ENCODE assay signal across 21 cellular contexts in genomic region chr7:76408121-76408560, GRCh38. TPM values are rescaled to one million over a fixed set of nuclear protein-coding genes. Genes with fewer than 3 reads are reported as not detected.
DNase-seq lines count a peak whose midpoint lies in the region; ATAC-seq and TF ChIP-seq lines count a peak whose summit lies in the region.
"Had no signal": no experiment of that assay in that cellular context is flagged by ENCODE, and none has a peak within 500 bp of the region (broad histone marks: within the 10 kb centered on the region; RNA-seq: fewer than 3 reads in every experiment).

No MANE protein-coding gene starts in this region.

- no peak overlapping the region for H2BK5ac ChIP-seq in neuronal stem cell (ENCODE audit: low read length)

- H3K27ac ChIP-seq in WERI-Rb-1, result peak overlapping the region; percentile 87
- H3K27ac ChIP-seq in neuronal stem cell (replicated peaks; ENCODE audit: low read length), result no peak overlapping the region
- H3K27ac ChIP-seq in left ventricle myocardium inferior (replicated peaks), result no peak overlapping the region
- H3K27ac ChIP-seq: BLaER1, SJCRH30 had no signal

- ATAC-seq in stimulated activated naive CD8-positive, alpha-beta T cell treated with anti-CD3 and anti-CD28 coated beads, Interleukin-15, Interleukin-2, amounts not matched to agents 100 U/mL and 50 U/mL, for 24 hours, result peak; percentile 19
- ATAC-seq in stimulated activated naive CD8-positive, alpha-beta T cell treated with anti-CD3 and anti-CD28 coated beads, Interleukin-15, amount 100 ng/mL, for 72 hours, result no peak
- ATAC-seq: PC-3, Right ventricle myocardium inferior, SK-N-SH treated with all-trans-retinoic acid at 6 μM for 48 hours had no signal

- H2AFZ ChIP-seq in neuronal stem cell (ENCODE audit: low read length), result no peak overlapping the region

- no peak overlapping the region for H2AK5ac ChIP-seq in neuronal stem cell (ENCODE audit: low read depth, low read length)

- H3K14ac ChIP-seq in neuronal stem cell (ENCODE audit: low read length), result no peak overlapping the region

- no peaks in the 10 kb centered on the region for H3K27me3 Mint-ChIP-seq in stimulated activated naive CD8-positive, alpha-beta T cell treated with anti-CD3 and anti-CD28 coated beads, Interleukin-15, amount 100 ng/mL, for 72 hours
- no peaks in the 10 kb centered on the region for H3K27me3 Mint-ChIP-seq in type B pancreatic cell

- intact Hi-C loops in left ventricle myocardium inferior (cut with micrococcal nuclease), result no loop called here

- no peaks in the 10 kb centered on the region for H3K4me1 Mint-ChIP-seq in stimulated activated naive CD8-positive, alpha-beta T cell treated with anti-CD3 and anti-CD28 coated beads, Interleukin-15, amount 100 ng/mL, for 72 hours
- H3K4me1 Mint-ChIP-seq in type B pancreatic cell (ENCODE audit: unreplicated experiment), result peaks cover 14% of the 10 kb centered on the region
- H3K4me1 Mint-ChIP-seq: CD4-positive, CD25-positive, alpha-beta regulatory T cell had no signal

- no peak overlapping the region for H3K4ac ChIP-seq in neuronal stem cell (ENCODE audit: low read length)

- H3K36me3 Mint-ChIP-seq in type B pancreatic cell, result no peaks in the 10 kb centered on the region

- no peak overlapping the region for H3K18ac ChIP-seq in neuronal stem cell (ENCODE audit: low read length)

- H4K8ac ChIP-seq in neuronal stem cell (ENCODE audit: low read depth, low read length), result no peak overlapping the region

- H3K79me1 ChIP-seq in neuronal stem cell (ENCODE audit: low read depth, low read length), result no peaks in the 10 kb centered on the region

- H3K9ac ChIP-seq in neuronal stem cell (ENCODE audit: low read depth, low read length, poor library complexity), result no peak overlapping the region
- H3K9ac ChIP-seq: BLaER1 had no signal

- peak overlapping the region; percentile 46 for H3K23ac ChIP-seq in neuronal stem cell (ENCODE audit: low read depth, low read length, poor library complexity)

- no peak overlapping the region for H4K91ac ChIP-seq in neuronal stem cell (ENCODE audit: low read depth, low read length, poor library complexity)

- TF ChIP-seq CTCF in WERI-Rb-1 (IDR thresholded peaks at IDR 0.05; ENCODE audit: low read depth, low read length), result no peak
- no peak for TF ChIP-seq CTCF in type B pancreatic cell (conservative IDR thresholded peaks at IDR 0.05)
- TF ChIP-seq CTCF in left ventricle myocardium inferior (IDR thresholded peaks at IDR 0.05; ENCODE audit: borderline replicate concordance), result no peak

- no peaks in the 10 kb centered on the region for H3K9me3 Mint-ChIP-seq in stimulated activated naive CD8-positive, alpha-beta T cell treated with anti-CD3 and anti-CD28 coated beads, Interleukin-15, amount 100 ng/mL, for 72 hours
- H3K9me3 Mint-ChIP-seq in type B pancreatic cell, result no peaks in the 10 kb centered on the region

- no peak for DNase-seq in stimulated activated naive CD8-positive, alpha-beta T cell treated with anti-CD3 and anti-CD28 coated beads, Interleukin-15, Interleukin-2, amounts not matched to agents 100 U/mL and 50 U/mL, for 24 hours
- DNase-seq in stimulated activated naive CD8-positive, alpha-beta T cell treated with anti-CD3 and anti-CD28 coated beads, Interleukin-15, amount 100 ng/mL, for 72 hours, result no peak
- DNase-seq in WERI-Rb-1 (peak; percentile 30), neuronal stem cell (ENCODE audit: low spot score) (no peak), type B pancreatic cell (ENCODE audit: extremely low spot score, unreplicated experiment) (no peak), left ventricle myocardium inferior (no peak), T1000 (lab: John Stamatoyannopoulos, UW) (no peak)
- DNase-seq: CD4-positive, CD25-positive, alpha-beta regulatory T cell; DMS53; Karpas-422; NCI-H1092; NCI-H1417 treated with DMSO at 0.1 percent for 48 hours; NCI-H1694 treated with DMSO at 0.1 percent for 48 hours; NCI-H2081 treated with DMSO at 0.1 percent for 48 hours; NCI-H345; NCI-H510A treated with DMSO at 0.1 percent for 48 hours; PC-3 had no signal

- H3K27me3 ChIP-seq in WERI-Rb-1 (ENCODE audit: insufficient read depth, low read depth, severe bottlenecking) (no peaks in the 10 kb centered on the region), neuronal stem cell (ENCODE audit: control insufficient read depth in 3 of 3, insufficient read depth in 3 of 3, low read depth in 1 of 3, low read length in 3 of 3) (no peaks in the 10 kb centered on the region), left ventricle myocardium inferior (ENCODE audit: low read depth) (peaks cover 7% of the 10 kb centered on the region)
- H3K27me3 ChIP-seq: BLaER1, SJCRH30 had no signal

- H3K36me3 ChIP-seq in WERI-Rb-1, result no peaks in the 10 kb centered on the region
- H3K36me3 ChIP-seq in neuronal stem cell (replicated peaks in 1 of 2; ENCODE audit: control insufficient read depth in 2 of 2, insufficient read depth in 2 of 2, low read length in 2 of 2), result no peaks in the 10 kb centered on the region
- H3K36me3 ChIP-seq in left ventricle myocardium inferior, result no peaks in the 10 kb centered on the region
- H3K36me3 ChIP-seq: BLaER1, SJCRH30 had no signal

- H2BK15ac ChIP-seq in neuronal stem cell (ENCODE audit: low read length), result peak overlapping the region; percentile 32

- H2BK120ac ChIP-seq in neuronal stem cell (ENCODE audit: low read depth, low read length), result no peak overlapping the region

- H3K9me3 ChIP-seq in WERI-Rb-1 (ENCODE audit: severe bottlenecking), result no peaks in the 10 kb centered on the region
- H3K9me3 ChIP-seq in neuronal stem cell (replicated peaks in 1 of 2; ENCODE audit: control insufficient read depth in 2 of 2, insufficient read depth in 1 of 2, low read depth in 1 of 2, low read length in 2 of 2), result no peaks in the 10 kb centered on the region
- no peaks in the 10 kb centered on the region for H3K9me3 ChIP-seq in left ventricle myocardium inferior (replicated peaks)
- H3K9me3 ChIP-seq: BLaER1, SJCRH30 had no signal

- H3K4me2 ChIP-seq in neuronal stem cell (ENCODE audit: insufficient read depth, low read length, poor library complexity, severe bottlenecking), result no peak overlapping the region
- H3K4me2 ChIP-seq: BLaER1 had no signal

- H2BK12ac ChIP-seq in neuronal stem cell (ENCODE audit: low read length), result no peak overlapping the region

- H3K4me3 ChIP-seq in WERI-Rb-1 (ENCODE audit: low read depth, low read length), result peak overlapping the region; percentile 42
- H3K4me3 ChIP-seq in neuronal stem cell (ENCODE audit: low read length in 2 of 2), result no peak overlapping the region
- no peak overlapping the region for H3K4me3 ChIP-seq in left ventricle myocardium inferior
- H3K4me3 ChIP-seq: BLaER1, SJCRH30 had no signal

- no peak overlapping the region for H3K27ac Mint-ChIP-seq in stimulated activated naive CD8-positive, alpha-beta T cell treated with anti-CD3 and anti-CD28 coated beads, Interleukin-15, amount 100 ng/mL, for 72 hours
- H3K27ac Mint-ChIP-seq in type B pancreatic cell, result no peak overlapping the region

- H3K4me3 Mint-ChIP-seq in stimulated activated naive CD8-positive, alpha-beta T cell treated with anti-CD3 and anti-CD28 coated beads, Interleukin-15, amount 100 ng/mL, for 72 hours, result no peak overlapping the region
- H3K4me3 Mint-ChIP-seq in type B pancreatic cell, result no peak overlapping the region
- H3K4me3 Mint-ChIP-seq: CD4-positive, CD25-positive, alpha-beta regulatory T cell had no signal

- H3K4me1 ChIP-seq in neuronal stem cell (ENCODE audit: control insufficient read depth in 2 of 2, insufficient read depth in 1 of 2, low read depth in 1 of 2, low read length in 2 of 2) (peaks cover 3 to 17% of the 10 kb centered on the region in 2 donors), left ventricle myocardium inferior (no peaks in the 10 kb centered on the region)

RNA-seq across cellular contexts. Expression of gene SSC4D, which starts 1.4 kb away (rescaled TPM):
- 4.3 TPM for polyA plus RNA-seq in neuronal stem cell (2013, experiment 1 of 2)
- polyA plus RNA-seq in neuronal stem cell (2013, experiment 2 of 2), result 4.1 TPM
- total RNA-seq in type B pancreatic cell (ENCODE audit: low replicate concordance), result 1.7 and 4.9 TPM in 2 replicates
- 0.99 TPM for total RNA-seq in left ventricle myocardium inferior
- total RNA-seq: CD4-positive, CD25-positive, alpha-beta regulatory T cell had no signal

RNA-seq across cellular contexts. Expression of gene ZP3, which starts 16.6 kb away (rescaled TPM):
- 11.6 TPM for polyA plus RNA-seq in neuronal stem cell (2013, experiment 1 of 2)
- 8.8 TPM for polyA plus RNA-seq in neuronal stem cell (2013, experiment 2 of 2)
- total RNA-seq in type B pancreatic cell (ENCODE audit: low replicate concordance) (not detected in 2 replicates), left ventricle myocardium inferior (not detected)

RNA-seq across cellular contexts. Expression of gene YWHAG, which starts 49.4 kb away (rescaled TPM):
- polyA plus RNA-seq in neuronal stem cell (2013, experiment 1 of 2), result 115 TPM
- polyA plus RNA-seq in neuronal stem cell (2013, experiment 2 of 2), result 115 TPM
- total RNA-seq in type B pancreatic cell (ENCODE audit: low replicate concordance) (140 TPM in 2 replicates), left ventricle myocardium inferior (223 TPM)

RNA-seq across cellular contexts. Expression of gene DTX2, which starts 53.4 kb away (rescaled TPM):
- polyA plus RNA-seq in neuronal stem cell (2013, experiment 1 of 2), result 12.1 TPM
- polyA plus RNA-seq in neuronal stem cell (2013, experiment 2 of 2), result 12.0 TPM
- total RNA-seq in type B pancreatic cell (ENCODE audit: low replicate concordance), result 30.1 and 30.6 TPM in 2 replicates
- total RNA-seq in left ventricle myocardium inferior, result 5.8 TPM
